Comparison of ENCODE assay signal across 1 cellular context in the genomic region with DNA sequence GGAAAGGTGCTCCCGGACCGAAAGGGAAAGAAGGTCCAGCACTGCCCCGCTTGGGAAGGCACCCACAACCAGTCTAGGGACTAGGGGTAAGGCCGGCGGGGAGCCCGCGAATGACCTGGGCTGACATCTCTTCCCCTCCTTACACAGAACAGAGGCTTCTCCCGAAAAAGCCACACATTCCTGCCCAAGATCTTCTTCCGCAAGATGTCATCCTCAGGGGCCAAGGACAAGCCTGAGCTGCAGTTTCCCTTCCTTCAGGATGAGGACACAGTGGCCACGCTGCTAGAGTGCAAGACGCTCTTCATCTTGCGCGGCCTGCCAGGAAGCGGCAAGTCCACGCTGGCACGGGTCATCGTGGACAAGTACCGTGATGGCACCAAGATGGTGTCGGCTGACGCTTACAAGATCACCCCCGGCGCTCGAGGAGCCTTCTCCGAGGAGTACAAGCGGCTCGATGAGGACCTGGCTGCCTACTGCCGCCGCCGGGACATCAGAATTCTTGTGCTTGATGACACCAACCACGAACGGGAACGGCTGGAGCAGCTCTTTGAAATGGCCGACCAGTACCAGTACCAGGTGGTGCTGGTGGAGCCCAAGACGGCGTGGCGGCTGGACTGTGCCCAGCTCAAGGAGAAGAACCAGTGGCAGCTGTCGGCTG.
TF ChIP-seq lines count a peak whose summit lies in the region.

No MANE protein-coding gene starts in this region.

TF ChIP-seq in WTC11, 78 proteins besides CTCF, POLR2A, EP300 and RAD21 (continued from another document):
- TF ChIP-seq, protein P1, sequence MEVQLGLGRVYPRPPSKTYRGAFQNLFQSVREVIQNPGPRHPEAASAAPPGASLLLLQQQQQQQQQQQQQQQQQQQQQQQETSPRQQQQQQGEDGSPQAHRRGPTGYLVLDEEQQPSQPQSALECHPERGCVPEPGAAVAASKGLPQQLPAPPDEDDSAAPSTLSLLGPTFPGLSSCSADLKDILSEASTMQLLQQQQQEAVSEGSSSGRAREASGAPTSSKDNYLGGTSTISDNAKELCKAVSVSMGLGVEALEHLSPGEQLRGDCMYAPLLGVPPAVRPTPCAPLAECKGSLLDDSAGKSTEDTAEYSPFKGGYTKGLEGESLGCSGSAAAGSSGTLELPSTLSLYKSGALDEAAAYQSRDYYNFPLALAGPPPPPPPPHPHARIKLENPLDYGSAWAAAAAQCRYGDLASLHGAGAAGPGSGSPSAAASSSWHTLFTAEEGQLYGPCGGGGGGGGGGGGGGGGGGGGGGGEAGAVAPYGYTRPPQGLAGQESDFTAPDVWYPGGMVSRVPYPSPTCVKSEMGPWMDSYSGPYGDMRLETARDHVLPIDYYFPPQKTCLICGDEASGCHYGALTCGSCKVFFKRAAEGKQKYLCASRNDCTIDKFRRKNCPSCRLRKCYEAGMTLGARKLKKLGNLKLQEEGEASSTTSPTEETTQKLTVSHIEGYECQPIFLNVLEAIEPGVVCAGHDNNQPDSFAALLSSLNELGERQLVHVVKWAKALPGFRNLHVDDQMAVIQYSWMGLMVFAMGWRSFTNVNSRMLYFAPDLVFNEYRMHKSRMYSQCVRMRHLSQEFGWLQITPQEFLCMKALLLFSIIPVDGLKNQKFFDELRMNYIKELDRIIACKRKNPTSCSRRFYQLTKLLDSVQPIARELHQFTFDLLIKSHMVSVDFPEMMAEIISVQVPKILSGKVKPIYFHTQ (CRISPR knock-in tag; IDR thresholded peaks at IDR 0.05): no peak
- TF ChIP-seq HMGA2 (CRISPR knock-in tag; IDR thresholded peaks at IDR 0.05): no peak
- TF ChIP-seq, protein P2, sequence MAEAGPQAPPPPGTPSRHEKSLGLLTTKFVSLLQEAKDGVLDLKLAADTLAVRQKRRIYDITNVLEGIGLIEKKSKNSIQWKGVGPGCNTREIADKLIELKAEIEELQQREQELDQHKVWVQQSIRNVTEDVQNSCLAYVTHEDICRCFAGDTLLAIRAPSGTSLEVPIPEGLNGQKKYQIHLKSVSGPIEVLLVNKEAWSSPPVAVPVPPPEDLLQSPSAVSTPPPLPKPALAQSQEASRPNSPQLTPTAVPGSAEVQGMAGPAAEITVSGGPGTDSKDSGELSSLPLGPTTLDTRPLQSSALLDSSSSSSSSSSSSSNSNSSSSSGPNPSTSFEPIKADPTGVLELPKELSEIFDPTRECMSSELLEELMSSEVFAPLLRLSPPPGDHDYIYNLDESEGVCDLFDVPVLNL (CRISPR knock-in tag; IDR thresholded peaks at IDR 0.05; ENCODE audit: borderline replicate concordance, low read depth): no peak
TF ChIP-seq in WTC11: peak in this region for 0.
